Comparison of ENCODE assay signal across 9 cellular contexts in genomic region chr7:73718905-73719805, GRCh38. TPM values are rescaled to one million over a fixed set of nuclear protein-coding genes. Genes with fewer than 3 reads are reported as not detected.
DNase-seq lines count a peak whose midpoint lies in the region; ATAC-seq, FAIRE-seq and TF ChIP-seq lines count a peak whose summit lies in the region.
"Had no signal": no experiment of that assay in that cellular context is flagged by ENCODE, and none has a peak within 500 bp of the region (broad histone marks: within the 10 kb centered on the region; RNA-seq: fewer than 3 reads in every experiment).

TSS of gene STX1A (minus strand) at chr7:73719669. CDS start at chr7:73719631, 38 bp downstream.

- FAIRE-seq in HTR-8/SVneo (lab: Jason Lieb, UNC) = no peak
- FAIRE-seq: TTC549 had no signal

- peak; percentile 73 to 78 for ATAC-seq in CD4-positive, CD25-positive, alpha-beta regulatory T cell (ENCODE audit: low read depth in 2 of 2)
- ATAC-seq in GM19397 (IDR thresholded peaks at IDR 0.05; ENCODE audit: unreplicated experiment) = peak; percentile 74
- ATAC-seq in Right ventricle myocardium superior (ENCODE audit: poor library complexity) = peak; percentile 81

- DNase-seq in CD4-positive, CD25-positive, alpha-beta regulatory T cell = peak; percentile 60 to 64 (median 62)
- DNase-seq in HTR-8/SVneo (ENCODE audit: insufficient read length, low spot score) (peak; percentile 75), SK-N-MC (ENCODE audit: low read depth, low spot score) (no peak), Right ventricle myocardium superior (peak; percentile 81), pons (ENCODE audit: low spot score) (peak; percentile 26), vagina (ENCODE audit: extremely low spot score in 2 of 2) (no peak)
- DNase-seq in activated naive CD8-positive, alpha-beta T cell treated with anti-CD3 and anti-CD28 coated beads for 36 hours = peak; percentile 82

- H3K9me3 ChIP-seq in CD4-positive, CD25-positive, alpha-beta regulatory T cell (ENCODE audit: control insufficient read depth in 2 of 2, low read length in 2 of 2) = no peaks in the 10 kb centered on the region
- H3K9me3 ChIP-seq in SK-N-MC (ENCODE audit: low read depth, low read length) = no peaks in the 10 kb centered on the region
- H3K9me3 ChIP-seq in vagina = no peaks in the 10 kb centered on the region

- H3K27me3 ChIP-seq in CD4-positive, CD25-positive, alpha-beta regulatory T cell (ENCODE audit: control insufficient read depth, insufficient read depth, low read length) = no peaks in the 10 kb centered on the region
- no peaks in the 10 kb centered on the region for H3K27me3 ChIP-seq in vagina

- H3K4me3 Mint-ChIP-seq in CD4-positive, CD25-positive, alpha-beta regulatory T cell = peak within 1 kb of the TSS; percentile 88 to 96 (median 92)
- H3K4me3 Mint-ChIP-seq in activated naive CD8-positive, alpha-beta T cell treated with anti-CD3 and anti-CD28 coated beads for 36 hours = peak within 1 kb of the TSS; percentile 76

- no peak for TF ChIP-seq CTCF in vagina (IDR thresholded peaks at IDR 0.05)

- intact Hi-C loops in Right ventricle myocardium superior (cut with DNase I) (no loop called here), vagina (cut with DNase I) (no loop called here)

- H3K36me3 Mint-ChIP-seq in CD4-positive, CD25-positive, alpha-beta regulatory T cell = no peaks in the 10 kb centered on the region
- no peaks in the 10 kb centered on the region for H3K36me3 Mint-ChIP-seq in activated naive CD8-positive, alpha-beta T cell treated with anti-CD3 and anti-CD28 coated beads for 36 hours

- peaks cover 16% of the 10 kb centered on the region for H3K27me3 Mint-ChIP-seq in CD4-positive, CD25-positive, alpha-beta regulatory T cell
- peaks cover 13% of the 10 kb centered on the region for H3K27me3 Mint-ChIP-seq in activated naive CD8-positive, alpha-beta T cell treated with anti-CD3 and anti-CD28 coated beads for 36 hours

- TF ChIP-seq POLR2A in vagina (IDR thresholded peaks at IDR 0.05) = peak in 1 of 2 donors; percentile 52

- peak within 1 kb of the TSS; percentile 78 for H3K9ac ChIP-seq in SK-N-MC (ENCODE audit: insufficient read length)

- H3K4me1 ChIP-seq in CD4-positive, CD25-positive, alpha-beta regulatory T cell (ENCODE audit: control insufficient read depth, insufficient read depth, low read length, poor library complexity, severe bottlenecking) = peaks cover 27% of the 10 kb centered on the region
- H3K4me1 ChIP-seq in vagina = peaks cover 46% of the 10 kb centered on the region

- H3K36me3 ChIP-seq in CD4-positive, CD25-positive, alpha-beta regulatory T cell (ENCODE audit: control insufficient read depth, insufficient read depth, low read length) = no peaks in the 10 kb centered on the region
- H3K36me3 ChIP-seq in SK-N-MC (ENCODE audit: insufficient read depth, low read length) = no peaks in the 10 kb centered on the region
- H3K36me3 ChIP-seq in vagina = no peaks in the 10 kb centered on the region

- H3K27ac Mint-ChIP-seq in CD4-positive, CD25-positive, alpha-beta regulatory T cell = peak within 1 kb of the TSS; percentile 32 to 96 (median 65)
- H3K27ac Mint-ChIP-seq in activated naive CD8-positive, alpha-beta T cell treated with anti-CD3 and anti-CD28 coated beads for 36 hours = peak within 1 kb of the TSS; percentile 86

- peaks cover 0 to 31% (median 17%) of the 10 kb centered on the region in 4 donors for H3K4me1 Mint-ChIP-seq in CD4-positive, CD25-positive, alpha-beta regulatory T cell
- H3K4me1 Mint-ChIP-seq in activated naive CD8-positive, alpha-beta T cell treated with anti-CD3 and anti-CD28 coated beads for 36 hours = peaks cover 23% of the 10 kb centered on the region

- peak within 1 kb of the TSS; percentile 44 for H3K4me3 ChIP-seq in CD4-positive, CD25-positive, alpha-beta regulatory T cell (ENCODE audit: low read depth, low read length)
- H3K4me3 ChIP-seq in SK-N-MC (peak within 1 kb of the TSS; percentile 83), vagina (peak within 1 kb of the TSS; percentile 62 to 91)

- H3K27ac ChIP-seq in CD4-positive, CD25-positive, alpha-beta regulatory T cell (ENCODE audit: insufficient read depth, low read length, poor library complexity, severe bottlenecking) = no peak within 1 kb of the TSS
- H3K27ac ChIP-seq in SK-N-MC = no peak within 1 kb of the TSS
- peak within 1 kb of the TSS; percentile 46 for H3K27ac ChIP-seq in vagina

- no peaks in the 10 kb centered on the region for H3K9me3 Mint-ChIP-seq in CD4-positive, CD25-positive, alpha-beta regulatory T cell
- no peaks in the 10 kb centered on the region for H3K9me3 Mint-ChIP-seq in activated naive CD8-positive, alpha-beta T cell treated with anti-CD3 and anti-CD28 coated beads for 36 hours

RNA-seq across cellular contexts. Expression of gene STX1A, which starts in this region (rescaled TPM):
- 27.3 TPM for total RNA-seq in CD4-positive, CD25-positive, alpha-beta regulatory T cell
- polyA plus RNA-seq in CD4-positive, CD25-positive, alpha-beta regulatory T cell = 1 to 10 TPM in 3 of 4 donors, under 1 TPM in 1; 0.80 to 3.1 (median 2.0) TPM
- 1 to 10 TPM; 4.9 TPM for total RNA-seq in activated naive CD8-positive, alpha-beta T cell treated with anti-CD3 and anti-CD28 coated beads for 36 hours
- total RNA-seq in Right ventricle myocardium superior (1.7 TPM), vagina (17.2 TPM)

Comparison
In these comparisons a context has a peak if more than half of its experiments do, and no peak if none do; other contexts are left out.
1. DNase-seq: peak in CD4-positive, CD25-positive, alpha-beta regulatory T cell (3 of 3), HTR-8/SVneo (single experiment), activated naive CD8-positive, alpha-beta T cell treated with anti-CD3 and anti-CD28 coated beads for 36 hours (single experiment), Right ventricle myocardium superior (single experiment) and pons (single experiment); none in SK-N-MC (single experiment) and vagina (0 of 2).
2. Peak in every context shown above with its lines, with median percentiles within 50 percentile points of each other: ATAC-seq and H3K4me3 ChIP-seq.